ENCODE assay signal across 28 cellular contexts in the genomic region with DNA sequence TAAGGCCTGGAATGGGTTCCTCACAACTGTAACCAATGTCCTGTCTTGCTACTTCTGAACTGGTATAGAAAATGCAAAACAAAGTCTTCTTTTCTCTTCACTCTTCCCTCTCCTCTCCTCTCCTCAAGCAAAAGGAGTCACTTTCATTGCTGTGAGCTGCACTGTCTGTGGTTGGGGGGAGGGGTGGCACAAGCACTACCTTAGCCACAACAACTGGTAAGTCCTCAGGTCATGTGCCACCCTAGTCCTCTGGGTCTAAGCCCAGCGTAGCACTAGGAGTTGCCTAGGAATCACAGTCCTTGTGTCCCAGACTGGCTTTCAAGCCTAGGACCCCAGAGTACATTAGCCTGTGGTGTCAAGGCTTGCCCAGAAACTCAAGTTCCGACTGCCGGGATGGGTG.
"Had no signal": no experiment of that assay in that cellular context is flagged by ENCODE, and none has a peak within 500 bp of the region (broad histone marks: within the 10 kb centered on the region; RNA-seq: fewer than 3 reads in every experiment).

No MANE protein-coding gene starts in this region.

- H3K27me3 ChIP-seq: body of pancreas, brain microvascular endothelial cell had no signal

- H3K9me3 ChIP-seq: body of pancreas had no signal

- H3K36me3 ChIP-seq: brain microvascular endothelial cell, breast epithelium had no signal

- H3K27ac ChIP-seq: body of pancreas, brain microvascular endothelial cell, breast epithelium, VCaP had no signal

- DNase-seq: activated B cell treated with CpG ODN at 0.5 μM for 24 hours; activated CD4-positive, alpha-beta memory T cell treated with anti-CD3 and anti-CD28 coated beads, Interleukin-2, amount 10 ng/mL, durations not matched to agents 7 days and 5 days; activated CD4-positive, alpha-beta T cell treated with anti-CD3 and anti-CD28 coated beads for 4 hours; activated CD4-positive, alpha-beta T cell treated with anti-CD3 and anti-CD28 coated beads, Interleukin-2, amount 10 ng/mL, durations not matched to agents 24 days and 14 days; activated CD4-positive, alpha-beta T cell treated with anti-CD3 and anti-CD28 coated beads, Interleukin-2, amount 50 U/mL, for 48 hours; activated CD4-positive, CD25-positive, alpha-beta regulatory T cell treated with anti-CD3 and anti-CD28 coated beads, Interleukin-2, amount 50 U/mL, for 72 hours; activated CD8-positive, alpha-beta memory T cell treated with anti-CD3 and anti-CD28 coated beads for 24 hours; activated CD8-positive, alpha-beta memory T cell treated with anti-CD3 and anti-CD28 coated beads, Interleukin-2, amount 10 ng/mL, durations not matched to agents 7 days and 5 days; activated CD8-positive, alpha-beta memory T cell treated with anti-CD3 and anti-CD28 coated beads, Interleukin-2, amount 50 U/mL, for 48 hours; activated CD8-positive, alpha-beta T cell treated with anti-CD3 and anti-CD28 coated beads, Interleukin-2, amount 10 ng/mL, durations not matched to agents 7 days and 5 days; activated effector memory CD4-positive, alpha-beta T cell treated with Interleukin-2 at 50 U/mL for 16 hours; activated gamma-delta T cell; activated naive CD4-positive, alpha-beta T cell treated with anti-CD3 and anti-CD28 coated beads, Interleukin-2, amount 10 ng/mL, durations not matched to agents 7 days and 5 days; activated naive CD4-positive, alpha-beta T cell treated with Interleukin-2 at 50 U/mL for 16 hours; activated naive CD8-positive, alpha-beta T cell treated with anti-CD3 and anti-CD28 coated beads, Interleukin-2, amount 10 ng/mL, durations not matched to agents 7 days and 5 days; activated naive CD8-positive, alpha-beta T cell treated with anti-CD3 and anti-CD28 coated beads, Interleukin-2, amount 50 U/mL, for 24 hours; activated T-cell treated with anti-CD3 and anti-CD28 coated beads, Interleukin-2, amount 50 U/mL, for 24 hours; activated T-cell treated with anti-CD3 and anti-CD28 coated beads, Interleukin-2, amount 50 U/mL, for 48 hours; amygdala; anterior cingulate cortex; body of pancreas; brain microvascular endothelial cell; central memory CD4-positive, alpha-beta T cell; T-helper 1 cell; T-helper 2 cell; T-helper 9 cell had no signal

- H3K4me1 ChIP-seq: body of pancreas, breast epithelium had no signal

- H3K4me3 ChIP-seq: body of pancreas, breast epithelium had no signal
